ENCODE assay signal across 16 cellular contexts in genomic region chr9:87063883-87064282, GRCh38.
DNase-seq lines count a peak whose midpoint lies in the region; ATAC-seq, FAIRE-seq and TF ChIP-seq lines count a peak whose summit lies in the region.
"Had no signal": no experiment of that assay in that cellular context is flagged by ENCODE, and none has a peak within 500 bp of the region (broad histone marks: within the 10 kb centered on the region; RNA-seq: fewer than 3 reads in every experiment).

No MANE protein-coding gene starts in this region.

- H4K8ac ChIP-seq in IMR-90 (ENCODE audit: low read depth in 2 of 2, low read length in 2 of 2), result no peak overlapping the region

- H3K9me3 ChIP-seq in IMR-90 (ENCODE audit: control insufficient read depth, insufficient read depth, low read length) (no peaks in the 10 kb centered on the region), breast epithelium (no peaks in the 10 kb centered on the region), kidney (ENCODE audit: control insufficient read depth in 1 of 2, low read length in 2 of 2) (no peaks in the 10 kb centered on the region), thyroid gland (no peaks in the 10 kb centered on the region)

- intact Hi-C loops in IMR-90 (cut with micrococcal nuclease), result no loop called here
- intact Hi-C loops in breast epithelium (cut with DNase I; ENCODE audit: low total_unique reads), result no loop called here
- intact Hi-C loops in kidney (cut with DNase I), result no loop called here
- intact Hi-C loops in thyroid gland (cut with DNase I), result no loop called here

- no peak overlapping the region for H3K4me2 ChIP-seq in IMR-90 (ENCODE audit: low read depth, low read length)

- H3K79me1 ChIP-seq in IMR-90 (ENCODE audit: low read depth in 1 of 2, low read length in 2 of 2), result no peaks in the 10 kb centered on the region

- no peak overlapping the region for H3K4ac ChIP-seq in IMR-90 (ENCODE audit: low read depth, low read length)

- no peaks in the 10 kb centered on the region for H4K20me1 ChIP-seq in IMR-90 (ENCODE audit: insufficient read depth, low read length)

- H2BK5ac ChIP-seq in IMR-90 (ENCODE audit: low read depth, low read length, poor library complexity, severe bottlenecking), result no peak overlapping the region

- no CpG with 5 or more reads among the region's 1 CpG for WGBS in IMR-90 (ENCODE audit: extremely low coverage in 2 of 2, insufficient read length in 1 of 2), 2 experiments
- 6 to 10% methylated on average over 1 of the region's 1 CpG for whole genome bisulfite sequencing in thyroid gland, 2 donors

- POLR2A ChIA-PET in IMR-90 (lab: Charles Lee; ENCODE audit: unreplicated experiment), result no interaction called here

- TF ChIP-seq RAD21 in IMR-90 (IDR thresholded peaks at IDR 0.05; ENCODE audit: low read length), result no peak

- TF ChIP-seq CTCF in IMR-90 (conservative IDR thresholded peaks at IDR 0.05; ENCODE audit: low read depth, low read length) (no peak), breast epithelium (IDR thresholded peaks at IDR 0.05) (no peak), kidney (IDR thresholded peaks at IDR 0.05; ENCODE audit: borderline replicate concordance, extremely low read depth, insufficient read depth) (no peak), thyroid gland (IDR thresholded peaks at IDR 0.05) (no peak)

- H2BK20ac ChIP-seq in IMR-90 (ENCODE audit: low read depth, low read length), result no peak overlapping the region

- H2BK15ac ChIP-seq in IMR-90 (ENCODE audit: low read depth, low read length), result no peak overlapping the region

- DNase-seq in IMR-90 (peak; percentile 64), breast epithelium (ENCODE audit: low spot score in 2 of 2) (no peak), kidney (no peak), thyroid gland (peak; percentile 65 to 73), NCI-H2081 (lab: John Stamatoyannopoulos, UW) (no peak), T-helper 2 cell (no peak)
- DNase-seq: activated CD4-positive, alpha-beta T cell treated with anti-CD3 and anti-CD28 coated beads for 4 hours; activated naive CD4-positive, alpha-beta T cell treated with anti-CD3 and anti-CD28 coated beads, Interleukin-2, amount 10 ng/mL, durations not matched to agents 7 days and 5 days; activated T-cell treated with anti-CD3 and anti-CD28 coated beads for 4 hours; C1 segment of cervical spinal cord; NCI-H1048; NCI-H2171 treated with DMSO at 0.1 percent for 48 hours; stimulated activated naive CD4-positive, alpha-beta T cell had no signal

- no peaks in the 10 kb centered on the region for H3K27me3 ChIP-seq in IMR-90 (ENCODE audit: control insufficient read depth, insufficient read depth, low read length)
- no peaks in the 10 kb centered on the region for H3K27me3 ChIP-seq in breast epithelium
- H3K27me3 ChIP-seq in thyroid gland, result no peaks in the 10 kb centered on the region

- ATAC-seq in IMR-90 (ENCODE audit: low read depth), result peak; percentile 59
- ATAC-seq in HG02970 (IDR thresholded peaks at IDR 0.05; ENCODE audit: low FRiP score, unreplicated experiment), result no peak

- H2AK5ac ChIP-seq in IMR-90 (ENCODE audit: low read depth, low read length), result no peak overlapping the region

- H3K23ac ChIP-seq in IMR-90 (ENCODE audit: low read depth, low read length), result no peak overlapping the region

- no peak overlapping the region for H4K5ac ChIP-seq in IMR-90 (ENCODE audit: low read depth, low read length)

- no peak overlapping the region for H3K18ac ChIP-seq in IMR-90 (ENCODE audit: low read depth, low read length)

- in situ Hi-C loops in IMR-90 (cut with MboI; ENCODE audit: low sequenced_read_pairs), result no loop called here

- H3K9me1 ChIP-seq in IMR-90 (ENCODE audit: insufficient read depth, low read length), result no peaks in the 10 kb centered on the region

- H2AK9ac ChIP-seq in IMR-90 (replicated peaks; ENCODE audit: low read depth, low read length, poor library complexity), result no peak overlapping the region

- no TSS peak for BruUV-seq in IMR-90 (replicated peaks; lab: Mats Ljungman, UMichigan)

- H3K4me1 ChIP-seq in IMR-90 (ENCODE audit: control insufficient read depth, insufficient read depth, low read length) (0 out of 2 replicates have a peak, but pooled peaks cover 2% of the 10 kb centered on the region), breast epithelium (no peaks in the 10 kb centered on the region), kidney (ENCODE audit: control insufficient read depth in 1 of 2, insufficient read depth in 1 of 2, low read depth in 1 of 2, low read length in 2 of 2) (no peaks in the 10 kb centered on the region), thyroid gland (peaks cover 18 to 30% of the 10 kb centered on the region in 2 donors)

- H3K27ac ChIP-seq in IMR-90 (ENCODE audit: insufficient read depth, low read length) (no peak overlapping the region), breast epithelium (peak overlapping the region; percentile 8 to 55), kidney (ENCODE audit: low read depth in 2 of 2, low read length in 2 of 2) (no peak overlapping the region), thyroid gland (peak overlapping the region; percentile 57 to 79 (median 68))

- no peak overlapping the region for H3K9ac ChIP-seq in IMR-90 (ENCODE audit: low read depth, low read length)
- no peak overlapping the region for H3K9ac ChIP-seq in kidney (ENCODE audit: low read length in 2 of 2)

- H3K56ac ChIP-seq in IMR-90 (ENCODE audit: extremely low read depth, insufficient read depth, low read length), result no peak overlapping the region

- peak; percentile 13 for FAIRE-seq in kidney (lab: Jason Lieb, UNC)
- FAIRE-seq: colon had no signal

- TF ChIP-seq POLR2A in IMR-90 (IDR thresholded peaks at IDR 0.05; ENCODE audit: low read depth, low read length) (no peak), breast epithelium (IDR thresholded peaks at IDR 0.05) (no peak), thyroid gland (IDR thresholded peaks at IDR 0.05) (no peak)

- H2BK120ac ChIP-seq in IMR-90 (ENCODE audit: low read depth, low read length), result no peak overlapping the region

- H3K14ac ChIP-seq in IMR-90 (replicated peaks; ENCODE audit: low read depth, low read length), result no peak overlapping the region

- no peak overlapping the region for H2AFZ ChIP-seq in IMR-90 (replicated peaks; ENCODE audit: low read length, poor library complexity)

- H4K91ac ChIP-seq in IMR-90 (ENCODE audit: insufficient read depth, low read depth, low read length), result no peak overlapping the region

- H3K4me3 ChIP-seq in IMR-90 (ENCODE audit: insufficient read depth, low read depth, low read length) (no peak overlapping the region), breast epithelium (no peak overlapping the region), kidney (ENCODE audit: low read length in 2 of 2) (no peak overlapping the region), thyroid gland (replicated peaks in 1 of 3) (no peak overlapping the region)
- H3K4me3 ChIP-seq: skin epidermis had no signal

- H3K36me3 ChIP-seq in IMR-90 (ENCODE audit: control insufficient read depth, insufficient read depth, low read length), result no peaks in the 10 kb centered on the region
- no peaks in the 10 kb centered on the region for H3K36me3 ChIP-seq in breast epithelium
- no peaks in the 10 kb centered on the region for H3K36me3 ChIP-seq in kidney (ENCODE audit: control insufficient read depth in 1 of 2, insufficient read depth in 2 of 2, low read length in 2 of 2)
- H3K36me3 ChIP-seq in thyroid gland, result no peaks in the 10 kb centered on the region

- CTCF ChIA-PET in IMR-90 (lab: Yijun Ruan, JAX), result no interaction called here

- dilution Hi-C loops in IMR-90 (cut with HindIII; ENCODE audit: low sequenced_read_pairs, unreplicated experiment), result no loop called here

TF ChIP-seq in IMR-90, 13 proteins besides CTCF, POLR2A, EP300 and RAD21:
- TF ChIP-seq, protein P1, sequence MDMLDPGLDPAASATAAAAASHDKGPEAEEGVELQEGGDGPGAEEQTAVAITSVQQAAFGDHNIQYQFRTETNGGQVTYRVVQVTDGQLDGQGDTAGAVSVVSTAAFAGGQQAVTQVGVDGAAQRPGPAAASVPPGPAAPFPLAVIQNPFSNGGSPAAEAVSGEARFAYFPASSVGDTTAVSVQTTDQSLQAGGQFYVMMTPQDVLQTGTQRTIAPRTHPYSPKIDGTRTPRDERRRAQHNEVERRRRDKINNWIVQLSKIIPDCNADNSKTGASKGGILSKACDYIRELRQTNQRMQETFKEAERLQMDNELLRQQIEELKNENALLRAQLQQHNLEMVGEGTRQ (IDR thresholded peaks at IDR 0.05; ENCODE audit: low read depth, low read length), result no peak
- TF ChIP-seq CHD1 (IDR thresholded peaks at IDR 0.05; ENCODE audit: low read depth, low read length), result no peak
- TF ChIP-seq FOS (IDR thresholded peaks at IDR 0.05; ENCODE audit: low read depth, low read length), result no peak
- no peak for TF ChIP-seq RCOR1 (IDR thresholded peaks at IDR 0.05; ENCODE audit: insufficient replicate concordance, low read length)
- no peak for TF ChIP-seq MAFK (IDR thresholded peaks at IDR 0.05; ENCODE audit: low read depth, low read length)
- TF ChIP-seq CEBPB (IDR thresholded peaks at IDR 0.05; ENCODE audit: low read depth, low read length), result peak; percentile 41; the same call in 1 of the 2 replicates
TF ChIP-seq in IMR-90: peak in this region for 1.

Comparison
In these comparisons a context has a peak if more than half of its experiments do, and no peak if none do; other contexts are left out.
1. DNase-seq: peak in IMR-90 (single experiment) and thyroid gland (2 of 2); none in breast epithelium (0 of 2), kidney (single experiment), NCI-H2081 (0 of 2) and T-helper 2 cell (0 of 5).
2. H3K27ac ChIP-seq: peak in breast epithelium (2 of 2) and thyroid gland (3 of 3); none in IMR-90 (single experiment) and kidney (0 of 2).